In the genomic region with DNA sequence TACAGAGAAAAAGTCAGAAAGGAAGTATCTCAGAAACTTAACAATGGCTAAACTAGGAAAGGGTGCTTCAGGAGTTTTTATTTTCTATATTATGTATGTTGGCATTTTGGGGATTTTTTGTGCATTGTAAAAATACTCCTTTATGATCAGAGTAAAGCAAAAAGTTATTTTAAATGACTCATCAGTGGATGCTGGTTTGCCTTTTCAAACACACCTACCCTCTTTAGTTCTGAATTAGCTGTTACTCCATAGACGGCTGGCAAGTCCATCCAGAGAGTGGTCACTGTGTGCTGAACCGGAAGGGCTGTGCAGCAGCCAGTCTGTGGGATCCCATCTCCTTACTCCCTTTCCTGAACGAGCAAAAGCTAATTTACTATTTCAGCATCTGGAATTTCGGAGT, we compare ENCODE assay signal across 23 cellular contexts. TPM values are rescaled to one million over a fixed set of nuclear protein-coding genes. Genes with fewer than 3 reads are reported as not detected.
A peak's percentile ranks its signal among the peaks of the same experiment; 100 is the strongest.
DNase-seq lines count a peak whose midpoint lies in the region; ATAC-seq and TF ChIP-seq lines count a peak whose summit lies in the region.
"Had no signal": no experiment of that assay in that cellular context is flagged by ENCODE, and none has a peak within 500 bp of the region (broad histone marks: within the 10 kb centered on the region; RNA-seq: fewer than 3 reads in every experiment).

No MANE protein-coding gene starts in this region.

- no peaks in the 10 kb centered on the region for H3K79me1 ChIP-seq in IMR-90 (ENCODE audit: low read depth in 1 of 2, low read length in 2 of 2)

- H3K4me3 ChIP-seq in IMR-90 (ENCODE audit: insufficient read depth, low read depth, low read length) (no peak overlapping the region), gastrocnemius medialis (no peak overlapping the region)

- POLR2A ChIA-PET in IMR-90 (lab: Charles Lee; ENCODE audit: unreplicated experiment): interaction anchor here (0.5 kb wide), 1 partner anchor 10 kb away, joined by 5 read pairs; no protein-coding TSS in a partner anchor

- H4K91ac ChIP-seq in IMR-90 (ENCODE audit: insufficient read depth, low read depth, low read length): no peak overlapping the region

- H3K4me1 Mint-ChIP-seq in stimulated activated naive CD8-positive, alpha-beta T cell treated with anti-CD3 and anti-CD28 coated beads, Interleukin-15, amount 100 ng/mL, for 72 hours: peaks cover 20% of the 10 kb centered on the region
- H3K4me1 Mint-ChIP-seq in effector memory CD8-positive, alpha-beta T cell (ENCODE audit: low read depth in 2 of 2): peaks cover 2 to 3% of the 10 kb centered on the region in 2 donors

- no peak overlapping the region for H3K9ac ChIP-seq in IMR-90 (ENCODE audit: low read depth, low read length)

- CTCF ChIA-PET in IMR-90 (lab: Yijun Ruan, JAX): interaction anchor here (0.8 kb wide), 1 partner anchor 10 kb away, joined by 3 read pairs; no protein-coding TSS in a partner anchor

- no peak overlapping the region for H4K8ac ChIP-seq in IMR-90 (ENCODE audit: low read depth in 2 of 2, low read length in 2 of 2)

- TF ChIP-seq CTCF in IMR-90 (conservative IDR thresholded peaks at IDR 0.05; ENCODE audit: low read depth, low read length): no peak
- TF ChIP-seq CTCF in gastrocnemius medialis (IDR thresholded peaks at IDR 0.05 in 4 of 5, conservative IDR thresholded peaks at IDR 0.05 in 1 of 5): no peak
- no peak for TF ChIP-seq CTCF in foreskin keratinocyte (conservative IDR thresholded peaks at IDR 0.05)

- no peak overlapping the region for H2BK120ac ChIP-seq in IMR-90 (ENCODE audit: low read depth, low read length)

- H3K18ac ChIP-seq in IMR-90 (ENCODE audit: low read depth, low read length): no peak overlapping the region

- H2BK20ac ChIP-seq in IMR-90 (ENCODE audit: low read depth, low read length): no peak overlapping the region

- H3K9me3 Mint-ChIP-seq in stimulated activated naive CD8-positive, alpha-beta T cell treated with anti-CD3 and anti-CD28 coated beads, Interleukin-15, amount 100 ng/mL, for 72 hours: no peaks in the 10 kb centered on the region
- H3K9me3 Mint-ChIP-seq in effector memory CD8-positive, alpha-beta T cell: no peaks in the 10 kb centered on the region
- H3K9me3 Mint-ChIP-seq: IgD-negative memory B cell had no signal

- no peak overlapping the region for H3K14ac ChIP-seq in IMR-90 (replicated peaks; ENCODE audit: low read depth, low read length)

- dilution Hi-C loops in IMR-90 (cut with HindIII; ENCODE audit: low sequenced_read_pairs, unreplicated experiment): no loop called here

- no peaks in the 10 kb centered on the region for H3K4me1 ChIP-seq in IMR-90 (ENCODE audit: control insufficient read depth, insufficient read depth, low read length)
- no peaks in the 10 kb centered on the region for H3K4me1 ChIP-seq in gastrocnemius medialis
- no peaks in the 10 kb centered on the region for H3K4me1 ChIP-seq in foreskin keratinocyte

- peak overlapping the region; percentile 60 for H2AFZ ChIP-seq in IMR-90 (replicated peaks; ENCODE audit: low read length, poor library complexity)

- H2AK5ac ChIP-seq in IMR-90 (ENCODE audit: low read depth, low read length): no peak overlapping the region

- H3K27ac ChIP-seq in IMR-90 (ENCODE audit: insufficient read depth, low read length): no peak overlapping the region
- H3K27ac ChIP-seq in gastrocnemius medialis: no peak overlapping the region
- no peak overlapping the region for H3K27ac ChIP-seq in foreskin keratinocyte

- no peak overlapping the region for H2AK9ac ChIP-seq in IMR-90 (replicated peaks; ENCODE audit: low read depth, low read length, poor library complexity)

- TF ChIP-seq RAD21 in IMR-90 (IDR thresholded peaks at IDR 0.05; ENCODE audit: low read length): no peak

- no peaks in the 10 kb centered on the region for H3K36me3 Mint-ChIP-seq in effector memory CD8-positive, alpha-beta T cell (ENCODE audit: insufficient read depth)
- H3K36me3 Mint-ChIP-seq: IgD-negative memory B cell had no signal

- H3K27ac Mint-ChIP-seq in stimulated activated naive CD8-positive, alpha-beta T cell treated with anti-CD3 and anti-CD28 coated beads, Interleukin-15, amount 100 ng/mL, for 72 hours: no peak overlapping the region
- H3K27ac Mint-ChIP-seq in effector memory CD8-positive, alpha-beta T cell: no peak overlapping the region
- H3K27ac Mint-ChIP-seq: IgD-negative memory B cell had no signal

- no peaks in the 10 kb centered on the region for H3K9me1 ChIP-seq in IMR-90 (ENCODE audit: insufficient read depth, low read length)

- H3K23ac ChIP-seq in IMR-90 (ENCODE audit: low read depth, low read length): no peak overlapping the region

- no peak overlapping the region for H3K4me3 Mint-ChIP-seq in stimulated activated naive CD8-positive, alpha-beta T cell treated with anti-CD3 and anti-CD28 coated beads, Interleukin-15, amount 100 ng/mL, for 72 hours
- H3K4me3 Mint-ChIP-seq in effector memory CD8-positive, alpha-beta T cell: peak overlapping the region; percentile 0 to 37

- in situ Hi-C loops in IMR-90 (cut with MboI; ENCODE audit: low sequenced_read_pairs) (no loop called here), gastrocnemius medialis (cut with MboI; ENCODE audit: low sequenced_read_pairs in 4 of 4) (no loop called here)

- WGBS in IMR-90 (ENCODE audit: extremely low coverage in 2 of 2, insufficient read length in 1 of 2), 2 experiments: no CpG with 5 or more reads among the region's 4 CpGs

- intact Hi-C loops in IMR-90 (cut with micrococcal nuclease) (no loop called here), gastrocnemius medialis (cut with DNase I; ENCODE audit: low total_unique reads) (no loop called here)

- TF ChIP-seq POLR2A in IMR-90 (IDR thresholded peaks at IDR 0.05; ENCODE audit: low read depth, low read length): no peak
- no peak for TF ChIP-seq POLR2A in gastrocnemius medialis (IDR thresholded peaks at IDR 0.05)

- H4K20me1 ChIP-seq in IMR-90 (ENCODE audit: insufficient read depth, low read length): no peaks in the 10 kb centered on the region

- H3K27me3 Mint-ChIP-seq in stimulated activated naive CD8-positive, alpha-beta T cell treated with anti-CD3 and anti-CD28 coated beads, Interleukin-15, amount 100 ng/mL, for 72 hours: peaks cover 46% of the 10 kb centered on the region
- H3K27me3 Mint-ChIP-seq in effector memory CD8-positive, alpha-beta T cell: peaks cover 26 to 31% of the 10 kb centered on the region in 2 donors

- H2BK5ac ChIP-seq in IMR-90 (ENCODE audit: low read depth, low read length, poor library complexity, severe bottlenecking): no peak overlapping the region

- no peak overlapping the region for H3K4ac ChIP-seq in IMR-90 (ENCODE audit: low read depth, low read length)

- no peak overlapping the region for H4K5ac ChIP-seq in IMR-90 (ENCODE audit: low read depth, low read length)

- H3K4me2 ChIP-seq in IMR-90 (ENCODE audit: low read depth, low read length): no peak overlapping the region

- BruUV-seq in IMR-90 (replicated peaks; lab: Mats Ljungman, UMichigan): no TSS peak

- DNase-seq in stimulated activated naive CD8-positive, alpha-beta T cell treated with anti-CD3 and anti-CD28 coated beads, Interleukin-15, Interleukin-2, amounts not matched to agents 100 U/mL and 50 U/mL, for 24 hours: no peak
- no peak for DNase-seq in stimulated activated naive CD8-positive, alpha-beta T cell treated with anti-CD3 and anti-CD28 coated beads, Interleukin-15, amount 100 ng/mL, for 72 hours
- peak; percentile 12 for DNase-seq in IMR-90
- no peak for DNase-seq in effector memory CD8-positive, alpha-beta T cell
- DNase-seq in NCI-H774 (lab: John Stamatoyannopoulos, UW): no peak
- no peak for DNase-seq in gastrocnemius medialis
- no peak for DNase-seq in foreskin keratinocyte
- DNase-seq: GDM1, GOT3, Karpas-422, MV-4-11, NCI-H1105 treated with DMSO at 0.1 percent for 48 hours, NCI-H2081, NCI-H2171, NCI-H345, NCI-H524, NCI-H82 had no signal

- peak; percentile 43 for ATAC-seq in stimulated activated naive CD8-positive, alpha-beta T cell treated with anti-CD3 and anti-CD28 coated beads, Interleukin-15, Interleukin-2, amounts not matched to agents 100 U/mL and 50 U/mL, for 24 hours
- no peak for ATAC-seq in stimulated activated naive CD8-positive, alpha-beta T cell treated with anti-CD3 and anti-CD28 coated beads, Interleukin-15, amount 100 ng/mL, for 72 hours
- ATAC-seq in IMR-90 (ENCODE audit: low read depth) (no peak), gastrocnemius medialis (no peak), foreskin keratinocyte (no peak)
- no peak for ATAC-seq in effector memory CD8-positive, alpha-beta T cell (replicated peaks)
- ATAC-seq: HCT116, Right ventricle myocardium inferior had no signal

- no peaks in the 10 kb centered on the region for H3K36me3 ChIP-seq in IMR-90 (ENCODE audit: control insufficient read depth, insufficient read depth, low read length)
- H3K36me3 ChIP-seq in gastrocnemius medialis: no peaks in the 10 kb centered on the region

- H3K27me3 ChIP-seq in IMR-90 (ENCODE audit: control insufficient read depth, insufficient read depth, low read length) (peaks cover 34% of the 10 kb centered on the region), gastrocnemius medialis (no peaks in the 10 kb centered on the region), foreskin keratinocyte (peaks cover 37% of the 10 kb centered on the region)

- H2BK15ac ChIP-seq in IMR-90 (ENCODE audit: low read depth, low read length): no peak overlapping the region

- H3K56ac ChIP-seq in IMR-90 (ENCODE audit: extremely low read depth, insufficient read depth, low read length): no peak overlapping the region

- H3K9me3 ChIP-seq in IMR-90 (ENCODE audit: control insufficient read depth, insufficient read depth, low read length): no peaks in the 10 kb centered on the region
- H3K9me3 ChIP-seq in gastrocnemius medialis: no peaks in the 10 kb centered on the region

RNA-seq across cellular contexts. Expression of a gene that starts 0.9 kb away (rescaled TPM):
- total RNA-seq in IMR-90 (2012; rRNA removed) (not detected in 2 replicates), gastrocnemius medialis (under 1 TPM in 2 of 4 donors, not detected in 2; 0.09 to 0.13 TPM), foreskin keratinocyte (not detected in 2 replicates)
- polyA plus RNA-seq in IMR-90 (2012; rRNA removed) (not detected in 2 replicates), foreskin keratinocyte (not detected in 2 replicates)
- polyA plus RNA-seq in IMR-90 (2012; cell fraction: cytosol; rRNA removed): not detected in 2 replicates
- not detected in 2 replicates for polyA plus RNA-seq in IMR-90 (2012; cell fraction: nucleus; rRNA removed; ENCODE audit: low replicate concordance)
- total RNA-seq: A673, M059J, Right ventricle myocardium inferior had no signal
- polyA plus RNA-seq: BJ had no signal

RNA-seq across cellular contexts. Expression of a gene that starts 45.4 kb away (rescaled TPM):
- total RNA-seq in IMR-90 (2012; rRNA removed) (10.4 and 11.4 TPM in 2 replicates), gastrocnemius medialis (1 to 10 TPM; 3.2 to 7.6 (median 5.0) TPM), foreskin keratinocyte (9.9 and 11.5 TPM in 2 replicates)
- polyA plus RNA-seq in IMR-90 (2012; rRNA removed) (8.3 and 10.3 TPM in 2 replicates), foreskin keratinocyte (6.4 and 6.6 TPM in 2 replicates)
- 5.3 and 10.4 TPM in 2 replicates for polyA plus RNA-seq in IMR-90 (2012; cell fraction: cytosol; rRNA removed)
- polyA plus RNA-seq in IMR-90 (2012; cell fraction: nucleus; rRNA removed; ENCODE audit: low replicate concordance): 7.4 and 19.9 TPM in 2 replicates

RNA-seq across cellular contexts. Expression of a gene that starts 56.0 kb away (rescaled TPM):
- total RNA-seq in IMR-90 (2012; rRNA removed) (under 0.01 TPM in 1 of 2 replicates, not detected in the other), gastrocnemius medialis (under 1 TPM in 2 of 4 donors, not detected in 2; 0.29 to 0.51 TPM), foreskin keratinocyte (not detected in 2 replicates)
- polyA plus RNA-seq in IMR-90 (2012; rRNA removed) (not detected in 2 replicates), foreskin keratinocyte (not detected in 2 replicates)
- not detected in 2 replicates for polyA plus RNA-seq in IMR-90 (2012; cell fraction: cytosol; rRNA removed)
- polyA plus RNA-seq in IMR-90 (2012; cell fraction: nucleus; rRNA removed; ENCODE audit: low replicate concordance): not detected in 2 replicates
- total RNA-seq: A673, M059J had no signal
- polyA plus RNA-seq: BJ had no signal

Comparison
In these comparisons a context has a peak if more than half of its experiments do, and no peak if none do; other contexts are left out.
1. H3K4me3 Mint-ChIP-seq: peak in effector memory CD8-positive, alpha-beta T cell (2 of 2); none in stimulated activated naive CD8-positive, alpha-beta T cell treated with anti-CD3 and anti-CD28 coated beads, Interleukin-15, amount 100 ng/mL, for 72 hours (0 of 2).